9 cellular contexts compared by ENCODE assay signal in the genomic region with DNA sequence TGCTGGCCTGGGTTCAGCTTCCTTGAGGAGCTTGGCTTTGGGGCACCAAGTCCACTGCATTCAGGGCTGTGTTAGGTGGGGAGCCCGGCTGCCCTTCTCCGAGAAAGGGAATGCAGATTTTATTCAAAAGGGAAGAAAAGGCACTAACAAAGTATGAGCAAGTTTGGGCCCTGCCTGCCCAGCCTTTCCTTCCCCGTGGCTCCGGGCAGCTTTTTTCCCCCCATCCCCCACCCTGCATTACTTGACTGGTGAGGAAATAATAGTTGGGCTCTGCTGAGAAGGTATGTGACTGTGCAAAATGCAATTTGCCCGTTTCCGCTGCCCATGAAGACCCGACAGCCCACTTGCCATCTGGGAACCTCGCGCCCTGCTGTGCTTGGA.
A peak's percentile ranks its signal among the peaks of the same experiment; 100 is the strongest.
DNase-seq lines count a peak whose midpoint lies in the region; ATAC-seq and TF ChIP-seq lines count a peak whose summit lies in the region.
"Had no signal": no experiment of that assay in that cellular context is flagged by ENCODE, and none has a peak within 500 bp of the region (broad histone marks: within the 10 kb centered on the region; RNA-seq: fewer than 3 reads in every experiment).

No MANE protein-coding gene starts in this region.

- H4K20me1 ChIP-seq in fibroblast of lung (ENCODE audit: control insufficient read depth, extremely low read depth, insufficient read depth, low read length) = no peaks in the 10 kb centered on the region

- H3K27ac ChIP-seq in VCaP (0 out of 2 replicates have a peak overlapping the region, but pooled peaks have one; percentile 18), fibroblast of lung (ENCODE audit: insufficient read depth, low read length) (peak overlapping the region; percentile 65), trophoblast cell (ENCODE audit: low read depth, low read length) (no peak overlapping the region)

- H3K4me2 ChIP-seq in fibroblast of lung (ENCODE audit: extremely low read depth, insufficient read depth, low read length) = peak overlapping the region; percentile 82
- H3K4me2 ChIP-seq in trophoblast cell (ENCODE audit: low read length) = peak overlapping the region; percentile 22

- no peak overlapping the region for H2AK5ac ChIP-seq in trophoblast cell (ENCODE audit: low read length)

- H3K9me3 ChIP-seq in fibroblast of lung (ENCODE audit: control insufficient read depth, insufficient read depth, low read depth, low read length) (no peaks in the 10 kb centered on the region), trophoblast cell (ENCODE audit: insufficient read depth, low read depth, low read length) (peaks cover 2% of the 10 kb centered on the region)

- H4K91ac ChIP-seq in trophoblast cell (ENCODE audit: low read depth, low read length) = no peak overlapping the region

- H3K79me1 ChIP-seq in trophoblast cell (ENCODE audit: low read length) = no peaks in the 10 kb centered on the region

- no peak overlapping the region for H2BK12ac ChIP-seq in trophoblast cell (ENCODE audit: low read length)

- DNase-seq in Ammon's horn (ENCODE audit: low spot score) (peak; percentile 82), fibroblast of lung (ENCODE audit: low read depth in 2 of 2) (no peak), trophoblast cell (no peak), posterior vena cava (ENCODE audit: low spot score) (no peak), COLO668 (lab: John Stamatoyannopoulos, UW; ENCODE audit: unreplicated experiment) (no peak), COR-L47 (lab: John Stamatoyannopoulos, UW) (no peak)
- DNase-seq: activated gamma-delta T cell treated with Interleukin-2 at 50 U/mL for 16 hours had no signal

- H2AFZ ChIP-seq in fibroblast of lung (ENCODE audit: low read length) (no peak overlapping the region), trophoblast cell (ENCODE audit: insufficient read depth, low read length, poor library complexity) (no peak overlapping the region)

- H3K18ac ChIP-seq in trophoblast cell (ENCODE audit: low read length) = no peak overlapping the region

- H3K23ac ChIP-seq in trophoblast cell (ENCODE audit: low read length) = no peak overlapping the region

- H3K79me2 ChIP-seq in fibroblast of lung (ENCODE audit: control insufficient read depth, insufficient read depth, low read length) = no peaks in the 10 kb centered on the region
- no peaks in the 10 kb centered on the region for H3K79me2 ChIP-seq in trophoblast cell (ENCODE audit: control insufficient read depth, insufficient read depth, low read length, poor library complexity)

- no peak for ATAC-seq in HG02852 (IDR thresholded peaks at IDR 0.05; ENCODE audit: unreplicated experiment)

- H3K4ac ChIP-seq in trophoblast cell (ENCODE audit: low read depth, low read length) = no peak overlapping the region

- peak overlapping the region in 1 of 4 experiments; percentile 27 for H3K4me3 ChIP-seq in fibroblast of lung (replicated peaks in 1 of 4; ENCODE audit: control extremely low read depth in 1 of 4, insufficient read depth in 1 of 4, low read depth in 3 of 4, low read length in 4 of 4)
- no peak overlapping the region for H3K4me3 ChIP-seq in trophoblast cell (ENCODE audit: low read depth, low read length)

- peak overlapping the region; percentile 27 for H3K9ac ChIP-seq in fibroblast of lung (ENCODE audit: insufficient read depth, low read length)
- H3K9ac ChIP-seq in trophoblast cell (ENCODE audit: low read length) = peak overlapping the region; percentile 4

- H3K36me3 ChIP-seq in fibroblast of lung (ENCODE audit: control insufficient read depth, insufficient read depth, low read length) (no peaks in the 10 kb centered on the region), trophoblast cell (ENCODE audit: control insufficient read depth in 1 of 2, insufficient read depth in 2 of 2, low read length in 2 of 2) (no peaks in the 10 kb centered on the region)

- H4K12ac ChIP-seq in trophoblast cell (ENCODE audit: low read depth, low read length) = no peak overlapping the region

- H3K14ac ChIP-seq in trophoblast cell (ENCODE audit: low read length) = no peak overlapping the region

- H4K8ac ChIP-seq in trophoblast cell (ENCODE audit: low read depth, low read length) = no peak overlapping the region

- H2BK5ac ChIP-seq in trophoblast cell (ENCODE audit: low read depth, low read length, poor library complexity) = no peak overlapping the region

- peaks cover 7% of the 10 kb centered on the region for H3K27me3 ChIP-seq in fibroblast of lung (ENCODE audit: control insufficient read depth, insufficient read depth, low read length)
- H3K27me3 ChIP-seq in trophoblast cell (ENCODE audit: insufficient read depth, low read length) = no peaks in the 10 kb centered on the region

- TF ChIP-seq CTCF in VCaP (conservative IDR thresholded peaks at IDR 0.05) = no peak
- no peak for TF ChIP-seq CTCF in fibroblast of lung (conservative IDR thresholded peaks at IDR 0.05 in 1 of 2, IDR thresholded peaks at IDR 0.05 in 1 of 2; ENCODE audit: low read depth in 1 of 2, low read length in 2 of 2)

- no CpG with 5 or more reads among the region's 9 CpGs for WGBS in trophoblast cell (ENCODE audit: extremely low coverage, insufficient coverage, insufficient read length)

- H3K4me1 ChIP-seq in fibroblast of lung (ENCODE audit: control insufficient read depth, extremely low read depth, insufficient read depth, low read length) (peaks cover 9% of the 10 kb centered on the region), trophoblast cell (ENCODE audit: control insufficient read depth in 1 of 2, insufficient read depth in 2 of 2, low read length in 2 of 2) (peaks cover 4 to 14% of the 10 kb centered on the region in 2 experiments)

- no peak overlapping the region for H2BK120ac ChIP-seq in trophoblast cell (ENCODE audit: insufficient read depth, low read length, poor library complexity)

- intact Hi-C loops in posterior vena cava (cut with DNase I) = no loop called here
